Comparison of ENCODE assay signal across 12 cellular contexts in genomic region chr7:128911441-128912031, GRCh38. TPM values are rescaled to one million over a fixed set of nuclear protein-coding genes. Genes with fewer than 3 reads are reported as not detected.
DNase-seq lines count a peak whose midpoint lies in the region; ATAC-seq, FAIRE-seq and TF ChIP-seq lines count a peak whose summit lies in the region.
"Had no signal": no experiment of that assay in that cellular context is flagged by ENCODE, and none has a peak within 500 bp of the region (broad histone marks: within the 10 kb centered on the region; RNA-seq: fewer than 3 reads in every experiment).

No MANE protein-coding gene starts in this region.

- 66 to 83% methylated on average over 8 of the region's 8 CpGs for WGBS in pancreas, 2 donors

- H3K4me1 Mint-ChIP-seq in activated T-helper 2 cell treated with anti-CD3 and anti-CD28 coated beads, Interferon-gamma antibody, Interleukin-2, Interleukin-4, amounts not matched to agents 10 μg/mL and 5 μg/mL and 100 μg/mL, durations not matched to agents 14 hours and 24 hours and 36 hours (ENCODE audit: low read depth): peaks cover 4% of the 10 kb centered on the region
- peaks cover 6% of the 10 kb centered on the region for H3K4me1 Mint-ChIP-seq in activated CD8-positive, alpha-beta T cell treated with anti-CD3 and anti-CD28 coated beads for 36 hours (ENCODE audit: low read depth)

- no peak for TF ChIP-seq CTCF in pancreas (IDR thresholded peaks at IDR 0.05)
- TF ChIP-seq CTCF in activated CD8-positive, alpha-beta T cell treated with anti-CD3 and anti-CD28 coated beads for 36 hours (IDR thresholded peaks at IDR 0.05): no peak

- H3K36me3 Mint-ChIP-seq in activated T-helper 2 cell treated with anti-CD3 and anti-CD28 coated beads, Interferon-gamma antibody, Interleukin-2, Interleukin-4, amounts not matched to agents 10 μg/mL and 5 μg/mL and 100 μg/mL, durations not matched to agents 14 hours and 24 hours and 36 hours (ENCODE audit: low read depth): no peaks in the 10 kb centered on the region
- no peaks in the 10 kb centered on the region for H3K36me3 Mint-ChIP-seq in activated CD8-positive, alpha-beta T cell treated with anti-CD3 and anti-CD28 coated beads for 36 hours (ENCODE audit: low read depth)

- H3K4me1 ChIP-seq in pancreas: no peaks in the 10 kb centered on the region

- POLR2A ChIA-PET in activated CD8-positive, alpha-beta T cell treated with anti-CD3 and anti-CD28 coated beads for 36 hours (lab: Charles Lee): no interaction called here

- no peak overlapping the region for H3K4me3 Mint-ChIP-seq in activated T-helper 2 cell treated with anti-CD3 and anti-CD28 coated beads, Interferon-gamma antibody, Interleukin-2, Interleukin-4, amounts not matched to agents 10 μg/mL and 5 μg/mL and 100 μg/mL, durations not matched to agents 14 hours and 24 hours and 36 hours (ENCODE audit: low read depth)
- H3K4me3 Mint-ChIP-seq in activated CD8-positive, alpha-beta T cell treated with anti-CD3 and anti-CD28 coated beads for 36 hours: no peak overlapping the region
- H3K4me3 Mint-ChIP-seq: activated T-cell treated with anti-CD3 and anti-CD28 coated beads, Interleukin-2, amount 50 U/mL, for 72 hours had no signal

- DNase-seq in DMS53 treated with DMSO at 0.1 percent for 48 hours (lab: John Stamatoyannopoulos, UW; ENCODE audit: unreplicated experiment) (peak; percentile 28), NCI-H82 treated with DMSO at 0.1 percent for 48 hours (lab: John Stamatoyannopoulos, UW; ENCODE audit: unreplicated experiment) (peak; percentile 54), left cardiac atrium (peak; percentile 24), pancreas (peak in 2 of 6 donors; percentile 16 to 53), NCI-H128 (lab: John Stamatoyannopoulos, UW; ENCODE audit: unreplicated experiment) (no peak)
- no peak for DNase-seq in activated T-helper 2 cell treated with anti-CD3 and anti-CD28 coated beads, Interferon-gamma antibody, Interleukin-2, Interleukin-4, amounts not matched to agents 10 μg/mL and 5 μg/mL and 100 μg/mL, durations not matched to agents 14 hours and 24 hours and 36 hours (ENCODE audit: low spot score)
- DNase-seq in activated CD8-positive, alpha-beta T cell treated with anti-CD3 and anti-CD28 coated beads for 36 hours: no peak
- DNase-seq: activated T-cell treated with anti-CD3 and anti-CD28 coated beads, Interleukin-2, amount 50 U/mL, for 72 hours; T-helper 9 cell had no signal

- CTCF ChIA-PET in activated CD8-positive, alpha-beta T cell treated with anti-CD3 and anti-CD28 coated beads for 36 hours (lab: Charles Lee): interaction anchor here (0.7 to 2.3 kb wide), 4 partner anchors 8 to 252 kb away, joined by 3 to 13 read pairs (median 4); no protein-coding TSS in a partner anchor

- FAIRE-seq in pancreas (lab: Jason Lieb, UNC): no peak
- FAIRE-seq: frontal cortex had no signal

- H3K4me3 ChIP-seq in pancreas: no peak overlapping the region

- no peaks in the 10 kb centered on the region for H3K9me3 ChIP-seq in pancreas

- intact Hi-C loops in left cardiac atrium (cut with DNase I) (no loop called here), pancreas (cut with DNase I) (no loop called here)
- intact Hi-C loops in activated T-helper 2 cell treated with anti-CD3 and anti-CD28 coated beads, Interferon-gamma antibody, Interleukin-2, Interleukin-4, amounts not matched to agents 10 μg/mL and 5 μg/mL and 100 μg/mL, durations not matched to agents 14 hours and 24 hours and 36 hours (cut with micrococcal nuclease): no loop called here
- intact Hi-C loops in activated CD8-positive, alpha-beta T cell treated with anti-CD3 and anti-CD28 coated beads for 36 hours (cut with micrococcal nuclease): no loop called here

- ATAC-seq in left cardiac atrium: peak; percentile 12 to 26
- peak in 3 of 4 donors; percentile 38 to 64 (median 51) for ATAC-seq in pancreas
- ATAC-seq in GM21529 (IDR thresholded peaks at IDR 0.05; ENCODE audit: unreplicated experiment): no peak
- ATAC-seq in activated CD8-positive, alpha-beta T cell treated with anti-CD3 and anti-CD28 coated beads for 36 hours: no peak
- ATAC-seq: activated T-cell treated with anti-CD3 and anti-CD28 coated beads, Interleukin-2, amount 50 U/mL, for 72 hours had no signal

- H3K27me3 Mint-ChIP-seq in activated T-helper 2 cell treated with anti-CD3 and anti-CD28 coated beads, Interferon-gamma antibody, Interleukin-2, Interleukin-4, amounts not matched to agents 10 μg/mL and 5 μg/mL and 100 μg/mL, durations not matched to agents 14 hours and 24 hours and 36 hours (ENCODE audit: low read depth): peaks cover 45% of the 10 kb centered on the region
- H3K27me3 Mint-ChIP-seq in activated CD8-positive, alpha-beta T cell treated with anti-CD3 and anti-CD28 coated beads for 36 hours: peaks cover 39% of the 10 kb centered on the region

- no peaks in the 10 kb centered on the region for H3K9me3 Mint-ChIP-seq in activated T-helper 2 cell treated with anti-CD3 and anti-CD28 coated beads, Interferon-gamma antibody, Interleukin-2, Interleukin-4, amounts not matched to agents 10 μg/mL and 5 μg/mL and 100 μg/mL, durations not matched to agents 14 hours and 24 hours and 36 hours
- H3K9me3 Mint-ChIP-seq in activated CD8-positive, alpha-beta T cell treated with anti-CD3 and anti-CD28 coated beads for 36 hours: no peaks in the 10 kb centered on the region
- H3K9me3 Mint-ChIP-seq: activated T-cell treated with anti-CD3 and anti-CD28 coated beads, Interleukin-2, amount 50 U/mL, for 72 hours had no signal

- H3K27ac Mint-ChIP-seq in activated T-helper 2 cell treated with anti-CD3 and anti-CD28 coated beads, Interferon-gamma antibody, Interleukin-2, Interleukin-4, amounts not matched to agents 10 μg/mL and 5 μg/mL and 100 μg/mL, durations not matched to agents 14 hours and 24 hours and 36 hours: no peak overlapping the region
- H3K27ac Mint-ChIP-seq in activated CD8-positive, alpha-beta T cell treated with anti-CD3 and anti-CD28 coated beads for 36 hours: no peak overlapping the region
- H3K27ac Mint-ChIP-seq: activated T-cell treated with anti-CD3 and anti-CD28 coated beads, Interleukin-2, amount 50 U/mL, for 72 hours had no signal

- H3K27ac ChIP-seq in pancreas: peak overlapping the region in 1 of 4 donors; percentile 8

- H3K36me3 ChIP-seq in pancreas: no peaks in the 10 kb centered on the region

- H3K27me3 ChIP-seq in pancreas: no peaks in the 10 kb centered on the region

RNA-seq across cellular contexts. Expression of gene KCP, which starts 1.0 kb away (rescaled TPM):
- total RNA-seq in left cardiac atrium: under 1 TPM; 0.31 to 0.50 TPM
- under 1 TPM; 0.08 to 0.46 (median 0.30) TPM for total RNA-seq in pancreas
- polyA plus RNA-seq in pancreas: under 1 TPM; 0.33 to 0.95 TPM
- not detected in 2 replicates for total RNA-seq in activated T-helper 2 cell treated with anti-CD3 and anti-CD28 coated beads, Interferon-gamma antibody, Interleukin-2, Interleukin-4, amounts not matched to agents 10 μg/mL and 5 μg/mL and 100 μg/mL, durations not matched to agents 14 hours and 24 hours and 36 hours
- not detected for total RNA-seq in activated CD8-positive, alpha-beta T cell treated with anti-CD3 and anti-CD28 coated beads for 36 hours
- total RNA-seq: M059J had no signal

RNA-seq across cellular contexts. Expression of gene IRF5, which starts 26.2 kb away (rescaled TPM):
- total RNA-seq in left cardiac atrium (1 to 10 TPM; 4.6 to 5.6 TPM), pancreas (10 to 100 TPM in 1 of 6 donors, 1 to 10 TPM in 5; 3.2 to 12.4 (median 4.3) TPM)
- polyA plus RNA-seq in pancreas: 1 to 10 TPM; 6.4 to 8.1 TPM
- 25.0 and 26.0 TPM in 2 replicates for total RNA-seq in activated T-helper 2 cell treated with anti-CD3 and anti-CD28 coated beads, Interferon-gamma antibody, Interleukin-2, Interleukin-4, amounts not matched to agents 10 μg/mL and 5 μg/mL and 100 μg/mL, durations not matched to agents 14 hours and 24 hours and 36 hours
- total RNA-seq in activated CD8-positive, alpha-beta T cell treated with anti-CD3 and anti-CD28 coated beads for 36 hours: 1 to 10 TPM; 6.5 to 7.7 TPM

RNA-seq across cellular contexts. Expression of gene ATP6V1F, which starts 48.9 kb away (rescaled TPM):
- total RNA-seq in left cardiac atrium (100 to 1,000 TPM; 117 to 119 TPM), pancreas (10 to 100 TPM; 28.1 to 66.8 (median 37.7) TPM)
- 10 to 100 TPM; 94.8 to 96.9 TPM for polyA plus RNA-seq in pancreas
- 123 and 132 TPM in 2 replicates for total RNA-seq in activated T-helper 2 cell treated with anti-CD3 and anti-CD28 coated beads, Interferon-gamma antibody, Interleukin-2, Interleukin-4, amounts not matched to agents 10 μg/mL and 5 μg/mL and 100 μg/mL, durations not matched to agents 14 hours and 24 hours and 36 hours
- 100 to 1,000 TPM; 109 to 113 TPM for total RNA-seq in activated CD8-positive, alpha-beta T cell treated with anti-CD3 and anti-CD28 coated beads for 36 hours

Comparison
In these comparisons a context has a peak if more than half of its experiments do, and no peak if none do; other contexts are left out.
1. DNase-seq: peak in DMS53 treated with DMSO at 0.1 percent for 48 hours (single experiment), NCI-H82 treated with DMSO at 0.1 percent for 48 hours (single experiment) and left cardiac atrium (single experiment); none in NCI-H128 (single experiment), activated T-helper 2 cell treated with anti-CD3 and anti-CD28 coated beads, Interferon-gamma antibody, Interleukin-2, Interleukin-4, amounts not matched to agents 10 μg/mL and 5 μg/mL and 100 μg/mL, durations not matched to agents 14 hours and 24 hours and 36 hours (single experiment) and activated CD8-positive, alpha-beta T cell treated with anti-CD3 and anti-CD28 coated beads for 36 hours (single experiment).
2. ATAC-seq: peak in left cardiac atrium (2 of 2) and pancreas (3 of 4); none in GM21529 (single experiment) and activated CD8-positive, alpha-beta T cell treated with anti-CD3 and anti-CD28 coated beads for 36 hours (single experiment).